21 cellular contexts compared by ENCODE assay signal in genomic region chr10:72090326-72090725, GRCh38. TPM values are rescaled to one million over a fixed set of nuclear protein-coding genes. Genes with fewer than 3 reads are reported as not detected.
DNase-seq lines count a peak whose midpoint lies in the region; ATAC-seq lines count a peak whose summit lies in the region.
"Had no signal": no experiment of that assay in that cellular context is flagged by ENCODE, and none has a peak within 500 bp of the region (broad histone marks: within the 10 kb centered on the region; RNA-seq: fewer than 3 reads in every experiment).

No MANE protein-coding gene starts in this region.

- peaks cover 25% of the 10 kb centered on the region for H3K36me3 Mint-ChIP-seq in activated CD8-positive, alpha-beta memory T cell treated with anti-CD3 and anti-CD28 coated beads, Interleukin-2, amount 10 ng/mL, durations not matched to agents 7 days and 5 days
- H3K36me3 Mint-ChIP-seq in CD8-positive, alpha-beta memory T cell = peaks cover 9 to 30% (median 12%) of the 10 kb centered on the region in 3 donors
- H3K36me3 Mint-ChIP-seq in activated T-helper 2 cell treated with anti-CD3 and anti-CD28 coated beads, Interferon-gamma antibody, Interleukin-2, Interleukin-4, amounts not matched to agents 10 μg/mL and 5 μg/mL and 100 μg/mL, durations not matched to agents 14 hours and 24 hours and 36 hours (ENCODE audit: low read depth) = peaks cover 37% of the 10 kb centered on the region
- peaks cover 11% of the 10 kb centered on the region for H3K36me3 Mint-ChIP-seq in memory B cell

- intact Hi-C loops in activated T-helper 2 cell treated with anti-CD3 and anti-CD28 coated beads, Interferon-gamma antibody, Interleukin-2, Interleukin-4, amounts not matched to agents 10 μg/mL and 5 μg/mL and 100 μg/mL, durations not matched to agents 14 hours and 24 hours and 36 hours (cut with micrococcal nuclease) = loop anchor here (10.0 kb wide), 1 partner anchor 474 kb away; no protein-coding TSS in a partner anchor

- H3K4me1 ChIP-seq in CD8-positive, alpha-beta memory T cell (ENCODE audit: insufficient read depth, low read length) = peaks cover 34% of the 10 kb centered on the region

- H3K27me3 ChIP-seq in CD8-positive, alpha-beta memory T cell (ENCODE audit: insufficient read depth, low read length, poor library complexity, severe bottlenecking) = no peaks in the 10 kb centered on the region
- peaks cover 34% of the 10 kb centered on the region for H3K27me3 ChIP-seq in H7 (ENCODE audit: control insufficient read depth, insufficient read depth, low read length)

- POLR2A ChIA-PET in CD8-positive, alpha-beta memory T cell (lab: Charles Lee) = no interaction called here

- no peaks in the 10 kb centered on the region for H3K27me3 Mint-ChIP-seq in activated CD8-positive, alpha-beta memory T cell treated with anti-CD3 and anti-CD28 coated beads, Interleukin-2, amount 10 ng/mL, durations not matched to agents 7 days and 5 days
- H3K27me3 Mint-ChIP-seq in CD8-positive, alpha-beta memory T cell = peaks cover 0 to 11% of the 10 kb centered on the region in 2 donors
- H3K27me3 Mint-ChIP-seq in activated T-helper 2 cell treated with anti-CD3 and anti-CD28 coated beads, Interferon-gamma antibody, Interleukin-2, Interleukin-4, amounts not matched to agents 10 μg/mL and 5 μg/mL and 100 μg/mL, durations not matched to agents 14 hours and 24 hours and 36 hours (ENCODE audit: low read depth) = no peaks in the 10 kb centered on the region
- H3K27me3 Mint-ChIP-seq in memory B cell = no peaks in the 10 kb centered on the region

- CTCF ChIA-PET in activated CD8-positive, alpha-beta memory T cell treated with anti-CD3 and anti-CD28 coated beads, Interleukin-2, amount 10 ng/mL, durations not matched to agents 7 days and 5 days (lab: Charles Lee) = interaction anchor here (0.6 to 4.9 kb wide), 7 partner anchors 37 to 242 kb away, joined by 3 to 25 read pairs (median 3); partner anchors contain the start of genes ANAPC16 and ASCC1
- CTCF ChIA-PET in CD8-positive, alpha-beta memory T cell (lab: Charles Lee) = interaction anchor here (5.2 to 5.5 kb wide), 2 partner anchors 11 to 246 kb away, joined by 22 to 25 read pairs; no protein-coding TSS in a partner anchor

- no peaks in the 10 kb centered on the region for H3K9me3 ChIP-seq in CD8-positive, alpha-beta memory T cell (ENCODE audit: low read length)
- H3K9me3 ChIP-seq: BLaER1, heart right ventricle, left lung, thoracic aorta had no signal

- H3K27ac Mint-ChIP-seq in activated CD8-positive, alpha-beta memory T cell treated with anti-CD3 and anti-CD28 coated beads, Interleukin-2, amount 10 ng/mL, durations not matched to agents 7 days and 5 days = peak overlapping the region; percentile 15
- peak overlapping the region; percentile 96 to 100 (median 100) for H3K27ac Mint-ChIP-seq in CD8-positive, alpha-beta memory T cell
- H3K27ac Mint-ChIP-seq in activated T-helper 2 cell treated with anti-CD3 and anti-CD28 coated beads, Interferon-gamma antibody, Interleukin-2, Interleukin-4, amounts not matched to agents 10 μg/mL and 5 μg/mL and 100 μg/mL, durations not matched to agents 14 hours and 24 hours and 36 hours = no peak overlapping the region
- H3K27ac Mint-ChIP-seq in memory B cell = peak overlapping the region; percentile 95

- peaks cover 46% of the 10 kb centered on the region for H3K4me1 Mint-ChIP-seq in activated CD8-positive, alpha-beta memory T cell treated with anti-CD3 and anti-CD28 coated beads, Interleukin-2, amount 10 ng/mL, durations not matched to agents 7 days and 5 days
- H3K4me1 Mint-ChIP-seq in CD8-positive, alpha-beta memory T cell = peaks cover 36 to 40% (median 38%) of the 10 kb centered on the region in 3 donors
- H3K4me1 Mint-ChIP-seq in activated T-helper 2 cell treated with anti-CD3 and anti-CD28 coated beads, Interferon-gamma antibody, Interleukin-2, Interleukin-4, amounts not matched to agents 10 μg/mL and 5 μg/mL and 100 μg/mL, durations not matched to agents 14 hours and 24 hours and 36 hours (ENCODE audit: low read depth) = peaks cover 47% of the 10 kb centered on the region
- H3K4me1 Mint-ChIP-seq in memory B cell = peaks cover 20% of the 10 kb centered on the region

- H3K9me3 Mint-ChIP-seq in activated CD8-positive, alpha-beta memory T cell treated with anti-CD3 and anti-CD28 coated beads, Interleukin-2, amount 10 ng/mL, durations not matched to agents 7 days and 5 days (ENCODE audit: low read depth) = no peaks in the 10 kb centered on the region
- peaks cover 0 to 4% (median 0%) of the 10 kb centered on the region in 5 donors for H3K9me3 Mint-ChIP-seq in CD8-positive, alpha-beta memory T cell
- H3K9me3 Mint-ChIP-seq in activated T-helper 2 cell treated with anti-CD3 and anti-CD28 coated beads, Interferon-gamma antibody, Interleukin-2, Interleukin-4, amounts not matched to agents 10 μg/mL and 5 μg/mL and 100 μg/mL, durations not matched to agents 14 hours and 24 hours and 36 hours = no peaks in the 10 kb centered on the region
- H3K9me3 Mint-ChIP-seq in memory B cell = no peaks in the 10 kb centered on the region

- no peak overlapping the region for H3K4me3 Mint-ChIP-seq in activated CD8-positive, alpha-beta memory T cell treated with anti-CD3 and anti-CD28 coated beads, Interleukin-2, amount 10 ng/mL, durations not matched to agents 7 days and 5 days
- H3K4me3 Mint-ChIP-seq in CD8-positive, alpha-beta memory T cell = peak overlapping the region in 6 of 7 donors; percentile 7 to 100 (median 98)
- H3K4me3 Mint-ChIP-seq in activated T-helper 2 cell treated with anti-CD3 and anti-CD28 coated beads, Interferon-gamma antibody, Interleukin-2, Interleukin-4, amounts not matched to agents 10 μg/mL and 5 μg/mL and 100 μg/mL, durations not matched to agents 14 hours and 24 hours and 36 hours (ENCODE audit: low read depth) = peak overlapping the region; percentile 43
- no peak overlapping the region for H3K4me3 Mint-ChIP-seq in memory B cell

- H3K36me3 ChIP-seq in CD8-positive, alpha-beta memory T cell (ENCODE audit: insufficient read depth, low read length) = peaks cover 6% of the 10 kb centered on the region
- H3K36me3 ChIP-seq in H7 (replicated peaks; ENCODE audit: control insufficient read depth, insufficient read depth, low read length) = no peaks in the 10 kb centered on the region
- H3K36me3 ChIP-seq: BLaER1, brain microvascular endothelial cell, thoracic aorta had no signal

- ATAC-seq in activated CD8-positive, alpha-beta memory T cell treated with anti-CD3 and anti-CD28 coated beads, Interleukin-2, amount 10 ng/mL, durations not matched to agents 7 days and 5 days = no peak
- ATAC-seq in memory B cell (ENCODE audit: low read depth) = no peak
- ATAC-seq: left lung had no signal

- no peak overlapping the region for H3K27ac ChIP-seq in CD8-positive, alpha-beta memory T cell (ENCODE audit: low read depth, low read length)
- H3K27ac ChIP-seq: BLaER1, brain microvascular endothelial cell, coronary artery, thoracic aorta had no signal

- H3K4me3 ChIP-seq in CD8-positive, alpha-beta memory T cell (ENCODE audit: low read length) = no peak overlapping the region
- no peak overlapping the region for H3K4me3 ChIP-seq in H7 (ENCODE audit: insufficient read depth, low read depth, low read length)
- H3K4me3 ChIP-seq: BLaER1, coronary artery, heart right ventricle, left lung, thoracic aorta had no signal

- DNase-seq in activated CD8-positive, alpha-beta memory T cell treated with anti-CD3 and anti-CD28 coated beads, Interleukin-2, amount 10 ng/mL, durations not matched to agents 7 days and 5 days = no peak
- no peak for DNase-seq in activated CD8-positive, alpha-beta memory T cell treated with anti-CD3 and anti-CD28 coated beads, Interleukin-2, amount 50 U/mL, for 48 hours
- no peak for DNase-seq in CD8-positive, alpha-beta memory T cell
- no peak for DNase-seq in activated T-helper 2 cell treated with anti-CD3 and anti-CD28 coated beads, Interferon-gamma antibody, Interleukin-2, Interleukin-4, amounts not matched to agents 10 μg/mL and 5 μg/mL and 100 μg/mL, durations not matched to agents 14 hours and 24 hours and 36 hours (ENCODE audit: low spot score)
- DNase-seq in memory B cell (ENCODE audit: low spot score in 2 of 2) (no peak), NCI-H1694 treated with DMSO at 0.1 percent for 48 hours (lab: John Stamatoyannopoulos, UW) (no peak), H7 (no peak)
- no peak for DNase-seq in stimulated activated CD4-positive, alpha-beta T cell treated with anti-CD3 and anti-CD28 coated beads, Interleukin-4, amount 100 ng/mL, for 1 hour
- DNase-seq: activated CD4-positive, CD25-positive, alpha-beta regulatory T cell; brain microvascular endothelial cell; DMS 273 treated with DMSO at 0.1 percent for 48 hours; heart right ventricle; Kasumi-1; left lung; NCI-H1930; NCI-H226; stimulated activated CD8-positive, alpha-beta memory T cell treated with anti-CD3 and anti-CD28 coated beads, Interleukin-4, amount 100 ng/mL, for 48 hours; T1000 had no signal

RNA-seq across cellular contexts. Expression of gene SPOCK2, which starts 2.0 kb away (rescaled TPM):
- 100 to 1,000 TPM in 1 of 2 experiments, 10 to 100 TPM in 1; 51.9 to 127 TPM for total RNA-seq in activated CD8-positive, alpha-beta memory T cell treated with anti-CD3 and anti-CD28 coated beads, Interleukin-2, amount 10 ng/mL, durations not matched to agents 7 days and 5 days
- total RNA-seq in CD8-positive, alpha-beta memory T cell = 10 to 100 TPM; 63.0 to 69.2 TPM
- polyA plus RNA-seq in CD8-positive, alpha-beta memory T cell = 202 TPM
- total RNA-seq in activated T-helper 2 cell treated with anti-CD3 and anti-CD28 coated beads, Interferon-gamma antibody, Interleukin-2, Interleukin-4, amounts not matched to agents 10 μg/mL and 5 μg/mL and 100 μg/mL, durations not matched to agents 14 hours and 24 hours and 36 hours = 135 and 137 TPM in 2 replicates
- total RNA-seq in H7 (2014; rRNA removed; shearing (Covaris generic)) = 1.3 TPM in 2 replicates

Comparison
In these comparisons a context has a peak if more than half of its experiments do, and no peak if none do; other contexts are left out.
1. H3K4me3 Mint-ChIP-seq: peak in CD8-positive, alpha-beta memory T cell (6 of 7) and activated T-helper 2 cell treated with anti-CD3 and anti-CD28 coated beads, Interferon-gamma antibody, Interleukin-2, Interleukin-4, amounts not matched to agents 10 μg/mL and 5 μg/mL and 100 μg/mL, durations not matched to agents 14 hours and 24 hours and 36 hours (single experiment); none in activated CD8-positive, alpha-beta memory T cell treated with anti-CD3 and anti-CD28 coated beads, Interleukin-2, amount 10 ng/mL, durations not matched to agents 7 days and 5 days (single experiment) and memory B cell (single experiment).
2. RNA of gene SPOCK2, which starts 2.0 kb away (total RNA-seq): 135 to 137 TPM in activated T-helper 2 cell treated with anti-CD3 and anti-CD28 coated beads, Interferon-gamma antibody, Interleukin-2, Interleukin-4, amounts not matched to agents 10 μg/mL and 5 μg/mL and 100 μg/mL, durations not matched to agents 14 hours and 24 hours and 36 hours, 51.9 to 127 TPM in activated CD8-positive, alpha-beta memory T cell treated with anti-CD3 and anti-CD28 coated beads, Interleukin-2, amount 10 ng/mL, durations not matched to agents 7 days and 5 days and 63.0 to 69.2 TPM in CD8-positive, alpha-beta memory T cell; 1.3 TPM in H7; every median in the first group is over 10 times any median in the second.